ENCODE assay signal across 1 cellular context in genomic region chr5:127072861-127073846, GRCh38.
A peak's percentile ranks its signal among the peaks of the same experiment; 100 is the strongest.
TF ChIP-seq lines count a peak whose summit lies in the region.

Gene C5orf63 (minus strand): TSS chr5:127073502. CDS start chr5:127058995, 14,507 bp downstream.

TF ChIP-seq in HepG2, 621 proteins besides CTCF, POLR2A, EP300 and RAD21 (continues in another document):
- TF ChIP-seq DZIP1 (CRISPR knock-in tag; IDR thresholded peaks at IDR 0.05) (no peak), PAF1 (CRISPR knock-in tag; IDR thresholded peaks at IDR 0.05) (no peak), ZNF724P (CRISPR knock-in tag; IDR thresholded peaks at IDR 0.05; ENCODE audit: borderline replicate concordance) (no peak; the same call in 1 of the 2 replicates), JDP2 (CRISPR knock-in tag; IDR thresholded peaks at IDR 0.05; ENCODE audit: borderline replicate concordance) (no peak; the same call in 1 of the 2 replicates), MED13 (CRISPR knock-in tag; IDR thresholded peaks at IDR 0.05) (no peak), U2AF2 (IDR thresholded peaks at IDR 0.05; ENCODE audit: low read depth, low read length) (no peak), MZF1 (CRISPR knock-in tag; IDR thresholded peaks at IDR 0.05; ENCODE audit: borderline replicate concordance) (no peak), E2F1 (CRISPR knock-in tag; IDR thresholded peaks at IDR 0.05) (peak; percentile 63; the same call in 1 of the 2 replicates), ZNF879 (CRISPR knock-in tag; IDR thresholded peaks at IDR 0.05) (no peak), ZNF841 (CRISPR knock-in tag; IDR thresholded peaks at IDR 0.05; ENCODE audit: borderline replicate concordance) (0 out of 2 replicates have a peak, but pooled peaks have one; percentile 49), NBN (conservative IDR thresholded peaks at IDR 0.05) (no peak), PHF5A (CRISPR knock-in tag; IDR thresholded peaks at IDR 0.05; ENCODE audit: low read depth, unreplicated experiment) (no peak), ZNF597 (CRISPR knock-in tag; IDR thresholded peaks at IDR 0.05) (no peak), ZKSCAN5 (CRISPR knock-in tag; IDR thresholded peaks at IDR 0.05) (no peak), ZBTB26 (CRISPR knock-in tag; IDR thresholded peaks at IDR 0.05; ENCODE audit: borderline replicate concordance) (peak; percentile 31; the same call in 1 of the 2 replicates), GLMP (CRISPR knock-in tag; IDR thresholded peaks at IDR 0.05; ENCODE audit: borderline replicate concordance) (no peak), ZSCAN25 (CRISPR knock-in tag; IDR thresholded peaks at IDR 0.05) (0 out of 2 replicates have a peak, but pooled peaks have one; percentile 66), LBX2 (CRISPR knock-in tag; IDR thresholded peaks at IDR 0.05; ENCODE audit: borderline replicate concordance) (peak; percentile 72; the same call in 1 of the 2 replicates), SMAD3 (CRISPR knock-in tag; IDR thresholded peaks at IDR 0.05) (no peak), DR1 (CRISPR knock-in tag; IDR thresholded peaks at IDR 0.05) (0 out of 2 replicates have a peak, but pooled peaks have one; percentile 3), SIX4 (CRISPR knock-in tag; IDR thresholded peaks at IDR 0.05) (no peak), TBX3 (IDR thresholded peaks at IDR 0.05; ENCODE audit: borderline replicate concordance) (no peak), NRL (CRISPR knock-in tag; IDR thresholded peaks at IDR 0.05; ENCODE audit: borderline replicate concordance) (no peak), POLR2G (IDR thresholded peaks at IDR 0.05; ENCODE audit: low read depth, low read length) (peak; percentile 94), TSC22D2 (CRISPR knock-in tag; IDR thresholded peaks at IDR 0.05; ENCODE audit: borderline replicate concordance) (0 out of 2 replicates have a peak, but pooled peaks have one; percentile 29), ATAD3A (CRISPR knock-in tag; IDR thresholded peaks at IDR 0.05) (no peak), SRSF9 (IDR thresholded peaks at IDR 0.05; ENCODE audit: borderline replicate concordance, insufficient read depth, low read depth, low read length, poor library complexity, severe bottlenecking) (no peak), TBP (CRISPR knock-in tag; IDR thresholded peaks at IDR 0.05) (no peak), CSRNP2 (CRISPR knock-in tag; conservative IDR thresholded peaks at IDR 0.05; ENCODE audit: low read depth) (0 out of 2 replicates have a peak, but pooled peaks have one; percentile 71), ADNP (CRISPR knock-in tag; IDR thresholded peaks at IDR 0.05) (no peak), FOSL1 (CRISPR knock-in tag; IDR thresholded peaks at IDR 0.05; ENCODE audit: borderline replicate concordance) (no peak), MXD3 (CRISPR knock-in tag; IDR thresholded peaks at IDR 0.05) (0 out of 2 replicates have a peak, but pooled peaks have one; percentile 71), ZNF18 (CRISPR knock-in tag; IDR thresholded peaks at IDR 0.05; ENCODE audit: insufficient replicate concordance) (peak; percentile 51), ARHGAP35 (CRISPR knock-in tag; IDR thresholded peaks at IDR 0.05; ENCODE audit: borderline replicate concordance) (no peak), ZMYM2 (CRISPR knock-in tag; IDR thresholded peaks at IDR 0.05) (no peak), POGK (CRISPR knock-in tag; conservative IDR thresholded peaks at IDR 0.05) (0 out of 2 replicates have a peak, but pooled peaks have one; percentile 55), DMAP1 (CRISPR knock-in tag; IDR thresholded peaks at IDR 0.05) (peak; percentile 83; the same call in 1 of the 2 replicates), AHR (CRISPR knock-in tag; IDR thresholded peaks at IDR 0.05) (peak; percentile 73; the same call in 1 of the 2 replicates), TCF12 (IDR thresholded peaks at IDR 0.05) (no peak), TCF12 (CRISPR knock-in tag; IDR thresholded peaks at IDR 0.05) (0 out of 2 replicates have a peak, but pooled peaks have one; percentile 33), ZBTB7B (CRISPR knock-in tag; IDR thresholded peaks at IDR 0.05) (peak; percentile 78), ZNF609 (CRISPR knock-in tag; IDR thresholded peaks at IDR 0.05; ENCODE audit: borderline replicate concordance) (peak; percentile 41; the same call in 1 of the 2 replicates)
